Comparison of ENCODE assay signal across 1 cellular context in genomic region chr4:41977709-41978108, GRCh38.
TF ChIP-seq lines count a peak whose summit lies in the region.

No MANE protein-coding gene starts in this region.

TF ChIP-seq in SK-N-SH, 30 proteins besides CTCF, POLR2A, EP300 and RAD21 (continued from another document):
- TF ChIP-seq MEF2A (IDR thresholded peaks at IDR 0.05; ENCODE audit: borderline replicate concordance, low read depth) (no peak), CHD2 (IDR thresholded peaks at IDR 0.05; ENCODE audit: low read length, partially characterized antibody) (no peak), USF1 (IDR thresholded peaks at IDR 0.05; ENCODE audit: borderline replicate concordance, low read depth) (no peak), IRF3 (IDR thresholded peaks at IDR 0.05; ENCODE audit: low read depth, low read length) (no peak), EZH2phosphoT487 (IDR thresholded peaks at IDR 0.05; ENCODE audit: borderline replicate concordance, low read depth) (no peak), RCOR1 (IDR thresholded peaks at IDR 0.05; ENCODE audit: low read length) (no peak), USF2 (IDR thresholded peaks at IDR 0.05; ENCODE audit: borderline replicate concordance, low read depth, low read length) (no peak), SIN3A (IDR thresholded peaks at IDR 0.05; ENCODE audit: borderline replicate concordance, low read depth, low read length) (no peak)
TF ChIP-seq in SK-N-SH: peak in this region for 0.
